19 cellular contexts compared by ENCODE assay signal in genomic region chr3:177114253-177114652, GRCh38.
"Had no signal": no experiment of that assay in that cellular context is flagged by ENCODE, and none has a peak within 500 bp of the region (broad histone marks: within the 10 kb centered on the region; RNA-seq: fewer than 3 reads in every experiment).

No MANE protein-coding gene starts in this region.

- H3K27me3 ChIP-seq: dorsolateral prefrontal cortex, esophagus muscularis mucosa, foreskin keratinocyte, gastrocnemius medialis, heart right ventricle, left lung had no signal

- H3K27ac ChIP-seq: coronary artery, dorsolateral prefrontal cortex, esophagus muscularis mucosa, foreskin keratinocyte, gastrocnemius medialis, heart right ventricle, left lung, lower lobe of right lung had no signal

- H3K27ac Mint-ChIP-seq: mesothelial cell of epicardium had no signal

- H3K9me3 ChIP-seq: esophagus muscularis mucosa, gastrocnemius medialis, heart right ventricle, left lung, lower lobe of right lung, mucosa of descending colon had no signal

- DNase-seq: dermis blood vessel endothelial cell; dorsolateral prefrontal cortex; effector CD4-positive, alpha-beta T cell; effector memory CD4-positive, alpha-beta T cell; foreskin keratinocyte; gastrocnemius medialis; glutamatergic neuron; head of caudate nucleus; heart right ventricle; hippocampal formation; left cardiac atrium; left lung; left ventricle myocardium superior; lower lobe of right lung; mesenchymal stem cell; mucosa of descending colon had no signal

- H3K36me3 ChIP-seq: esophagus muscularis mucosa, gastrocnemius medialis, heart right ventricle, left lung, lower lobe of right lung had no signal

- H3K4me3 Mint-ChIP-seq: mesothelial cell of epicardium had no signal

- H3K4me3 ChIP-seq: coronary artery, dorsolateral prefrontal cortex, esophagus muscularis mucosa, gastrocnemius medialis, heart right ventricle, left lung, lower lobe of right lung, mucosa of descending colon had no signal

- ATAC-seq: foreskin keratinocyte, gastrocnemius medialis, heart right ventricle, left cardiac atrium, left lung, left ventricle myocardium superior, lower lobe of right lung, mucosa of descending colon had no signal
